ENCODE assay signal across 1 cellular context in genomic region chr19:7636691-7637373, GRCh38.
TF ChIP-seq lines count a peak whose summit lies in the region.

STXBP2 (plus strand) TSS chr19:7637110; CDS start chr19:7637150, 40 bp downstream.

TF ChIP-seq in HepG2, 621 proteins besides CTCF, POLR2A, EP300 and RAD21 (continued from another document and continues in another):
- TF ChIP-seq KIAA2018 (CRISPR knock-in tag; IDR thresholded peaks at IDR 0.05; ENCODE audit: borderline replicate concordance) = no peak
- TF ChIP-seq ASH2L (IDR thresholded peaks at IDR 0.05; ENCODE audit: insufficient read length, low read depth, low read length) = no peak
- TF ChIP-seq POGZ (CRISPR knock-in tag; IDR thresholded peaks at IDR 0.05) = no peak
- TF ChIP-seq SMAD9 (CRISPR knock-in tag; IDR thresholded peaks at IDR 0.05) = no peak
- TF ChIP-seq ESRRA (CRISPR knock-in tag; IDR thresholded peaks at IDR 0.05; ENCODE audit: low read depth) = no peak
- TF ChIP-seq SETDB1 (CRISPR knock-in tag; IDR thresholded peaks at IDR 0.05; ENCODE audit: borderline replicate concordance) = no peak
- peak; percentile 19; the same call in 1 of the 2 replicates for TF ChIP-seq NFYC (CRISPR knock-in tag; IDR thresholded peaks at IDR 0.05)
- no peak for TF ChIP-seq ZNF672 (CRISPR knock-in tag; IDR thresholded peaks at IDR 0.05)
- no peak for TF ChIP-seq FLYWCH1 (CRISPR knock-in tag; IDR thresholded peaks at IDR 0.05)
- TF ChIP-seq SALL1 (CRISPR knock-in tag; IDR thresholded peaks at IDR 0.05) = peak; percentile 81
- TF ChIP-seq ZHX1 (CRISPR knock-in tag; IDR thresholded peaks at IDR 0.05; ENCODE audit: low read depth) = no peak
- TF ChIP-seq TEAD2 (CRISPR knock-in tag; IDR thresholded peaks at IDR 0.05) = no peak
- TF ChIP-seq ZNF589 (CRISPR knock-in tag; conservative IDR thresholded peaks at IDR 0.05) = no peak
- no peak for TF ChIP-seq AHDC1 (CRISPR knock-in tag; IDR thresholded peaks at IDR 0.05; ENCODE audit: borderline replicate concordance)
- no peak for TF ChIP-seq ZNF781 (CRISPR knock-in tag; IDR thresholded peaks at IDR 0.05; ENCODE audit: borderline replicate concordance, not compliant biosample characterization)
- TF ChIP-seq PLRG1 (conservative IDR thresholded peaks at IDR 0.05) = no peak
- TF ChIP-seq SOX13 (IDR thresholded peaks at IDR 0.05) = no peak
- no peak for TF ChIP-seq SOX13 (CRISPR knock-in tag; conservative IDR thresholded peaks at IDR 0.05 in 1 of 2, IDR thresholded peaks at IDR 0.05 in 1 of 2)
- TF ChIP-seq RARA (CRISPR knock-in tag; IDR thresholded peaks at IDR 0.05) = 0 out of 2 replicates have a peak, but pooled peaks have one; percentile 30
- TF ChIP-seq ZBTB38 (CRISPR knock-in tag; IDR thresholded peaks at IDR 0.05) = peak; percentile 86
- 0 out of 2 replicates have a peak, but pooled peaks have one; percentile 20 for TF ChIP-seq SRY (CRISPR knock-in tag; IDR thresholded peaks at IDR 0.05)
- no peak for TF ChIP-seq STAT6 (CRISPR knock-in tag; IDR thresholded peaks at IDR 0.05; ENCODE audit: borderline replicate concordance)
- peak; percentile 85 for TF ChIP-seq MNT (IDR thresholded peaks at IDR 0.05)
- TF ChIP-seq SOX5 (CRISPR knock-in tag; IDR thresholded peaks at IDR 0.05; ENCODE audit: borderline replicate concordance) = no peak
- no peak for TF ChIP-seq ZNF335 (CRISPR knock-in tag; IDR thresholded peaks at IDR 0.05)
- no peak for TF ChIP-seq YEATS2 (CRISPR knock-in tag; IDR thresholded peaks at IDR 0.05; ENCODE audit: borderline replicate concordance)
- TF ChIP-seq BHLHE40 (IDR thresholded peaks at IDR 0.05; ENCODE audit: low read length) = no peak
- peak; percentile 53 for TF ChIP-seq CREB1 (IDR thresholded peaks at IDR 0.05)
- TF ChIP-seq CREB1 (CRISPR knock-in tag; IDR thresholded peaks at IDR 0.05) = no peak
- no peak for TF ChIP-seq SMAD1 (CRISPR knock-in tag; IDR thresholded peaks at IDR 0.05; ENCODE audit: borderline replicate concordance, low read depth)
- TF ChIP-seq ZXDC (CRISPR knock-in tag; IDR thresholded peaks at IDR 0.05) = 0 out of 2 replicates have a peak, but pooled peaks have one; percentile 37
- peak; percentile 44 for TF ChIP-seq GATAD1 (CRISPR knock-in tag; IDR thresholded peaks at IDR 0.05)
